Comparison of ENCODE assay signal across 12 cellular contexts in genomic region chr1:155013632-155014031, GRCh38. TPM values are rescaled to one million over a fixed set of nuclear protein-coding genes. Genes with fewer than 3 reads are reported as not detected.
DNase-seq lines count a peak whose midpoint lies in the region; ATAC-seq and TF ChIP-seq lines count a peak whose summit lies in the region.
"Had no signal": no experiment of that assay in that cellular context is flagged by ENCODE, and none has a peak within 500 bp of the region (broad histone marks: within the 10 kb centered on the region; RNA-seq: fewer than 3 reads in every experiment).

No MANE protein-coding gene starts in this region.

- POLR2A ChIA-PET in CD8-positive, alpha-beta memory T cell (lab: Charles Lee) = interaction anchor here (0.7 kb wide), 1 partner anchor 14 kb away, joined by 4 read pairs; no protein-coding TSS in a partner anchor
- POLR2A ChIA-PET in WTC11 (lab: Charles Lee) = no interaction called here

- H3K36me3 Mint-ChIP-seq in CD8-positive, alpha-beta memory T cell = peaks cover 0 to 13% (median 0%) of the 10 kb centered on the region in 3 donors
- H3K36me3 Mint-ChIP-seq in WTC11 = peaks cover 8% of the 10 kb centered on the region; the same call in 1 of the 2 replicates

- no peaks in the 10 kb centered on the region for H3K27me3 ChIP-seq in CD8-positive, alpha-beta memory T cell (ENCODE audit: insufficient read depth, low read length, poor library complexity, severe bottlenecking)
- H3K27me3 ChIP-seq in colonic mucosa = no peaks in the 10 kb centered on the region
- H3K27me3 ChIP-seq in skeletal muscle tissue (ENCODE audit: control insufficient read depth in 3 of 3, insufficient read depth in 3 of 3, low read length in 3 of 3) = no peaks in the 10 kb centered on the region

- H3K4me1 ChIP-seq in CD8-positive, alpha-beta memory T cell (ENCODE audit: insufficient read depth, low read length) = peaks cover 89% of the 10 kb centered on the region
- H3K4me1 ChIP-seq in colonic mucosa (peaks cover 51% of the 10 kb centered on the region), skeletal muscle tissue (ENCODE audit: control insufficient read depth in 3 of 3, insufficient read depth in 3 of 3, low read length in 3 of 3) (peaks cover 36 to 74% (median 53%) of the 10 kb centered on the region in 3 donors)

- H3K27ac ChIP-seq in CD8-positive, alpha-beta memory T cell (ENCODE audit: low read depth, low read length) = peak overlapping the region; percentile 38
- H3K27ac ChIP-seq in colonic mucosa (peak overlapping the region; percentile 94), skeletal muscle tissue (ENCODE audit: low read depth, low read length) (peak overlapping the region; percentile 44)

- ATAC-seq in WTC11 = no peak
- ATAC-seq: activated CD4-positive, CD25-positive, alpha-beta regulatory T cell treated with anti-CD3 and anti-CD28 coated beads, Interleukin-2, amount 50 U/mL, for 24 hours had no signal

- no peaks in the 10 kb centered on the region for H3K27me3 Mint-ChIP-seq in CD8-positive, alpha-beta memory T cell
- H3K27me3 Mint-ChIP-seq in WTC11 (ENCODE audit: low read depth) = no peaks in the 10 kb centered on the region
- H3K27me3 Mint-ChIP-seq: progenitor cell of endocrine pancreas had no signal

- no peaks in the 10 kb centered on the region for H3K9me3 ChIP-seq in CD8-positive, alpha-beta memory T cell (ENCODE audit: low read length)
- no peaks in the 10 kb centered on the region for H3K9me3 ChIP-seq in colonic mucosa
- no peaks in the 10 kb centered on the region for H3K9me3 ChIP-seq in skeletal muscle tissue (ENCODE audit: control insufficient read depth in 3 of 3, low read length in 3 of 3)

- H3K27ac Mint-ChIP-seq in CD8-positive, alpha-beta memory T cell = peak overlapping the region; percentile 78 to 93 (median 86)
- H3K27ac Mint-ChIP-seq in WTC11 = no peak overlapping the region

- H3K4me3 Mint-ChIP-seq in CD8-positive, alpha-beta memory T cell = peak overlapping the region in 4 of 7 donors; percentile 41 to 71 (median 50)
- H3K4me3 Mint-ChIP-seq in WTC11 = no peak overlapping the region

- peaks cover 12% of the 10 kb centered on the region for H3K36me3 ChIP-seq in CD8-positive, alpha-beta memory T cell (ENCODE audit: insufficient read depth, low read length)
- H3K36me3 ChIP-seq in colonic mucosa (peaks cover 13% of the 10 kb centered on the region), skeletal muscle tissue (ENCODE audit: control insufficient read depth in 3 of 3, insufficient read depth in 3 of 3, low read length in 3 of 3) (peaks cover 12 to 21% (median 13%) of the 10 kb centered on the region in 3 donors)

- peak overlapping the region in 1 of 2 donors; percentile 80 for H3K9ac ChIP-seq in colonic mucosa (ENCODE audit: low read depth in 2 of 2, low read length in 2 of 2)
- no peak overlapping the region for H3K9ac ChIP-seq in skeletal muscle tissue (ENCODE audit: low read depth in 1 of 3, low read length in 3 of 3)

- peak overlapping the region; percentile 51 for H3K4me3 ChIP-seq in CD8-positive, alpha-beta memory T cell (ENCODE audit: low read length)
- no peak overlapping the region for H3K4me3 ChIP-seq in colonic mucosa
- H3K4me3 ChIP-seq in skeletal muscle tissue (ENCODE audit: low read length in 3 of 3) = no peak overlapping the region

- H3K9me3 Mint-ChIP-seq in CD8-positive, alpha-beta memory T cell = no peaks in the 10 kb centered on the region
- H3K9me3 Mint-ChIP-seq in WTC11 = no peaks in the 10 kb centered on the region

- DNase-seq in CD8-positive, alpha-beta memory T cell = peak in 1 of 5 donors; percentile 54
- peak in 3 of 5 donors; percentile 36 to 55 (median 53) for DNase-seq in T-helper 1 cell
- peak; percentile 38 for DNase-seq in colonic mucosa
- DNase-seq in retina = no peak
- DNase-seq in occipital lobe (lab: John Stamatoyannopoulos, UW) = no peak
- no peak for DNase-seq in WTC11 (ENCODE audit: low spot score)
- DNase-seq: NCI-H2081 had no signal

- TF ChIP-seq CTCF in colonic mucosa (IDR thresholded peaks at IDR 0.05) = no peak
- TF ChIP-seq CTCF in WTC11 (IDR thresholded peaks at IDR 0.05) = no peak

- intact Hi-C loops in colonic mucosa (cut with DNase I) = no loop called here

- CTCF ChIA-PET in CD8-positive, alpha-beta memory T cell (lab: Charles Lee) = interaction anchor here (1.0 to 16.7 kb wide), 4 partner anchors 15 to 52 kb away, joined by 3 to 207 read pairs (median 4); partner anchors contain the start of genes CKS1B, LENEP, PYGO2 and ZBTB7B
- CTCF ChIA-PET in WTC11 (lab: Charles Lee) = interaction anchor here (1.0 to 6.8 kb wide), 7 partner anchors 12 to 72 kb away, joined by 4 to 73 read pairs (median 18); partner anchors contain the start of genes EFNA4, LENEP and ZBTB7B

- H3K4me1 Mint-ChIP-seq in CD8-positive, alpha-beta memory T cell = peaks cover 59 to 83% (median 74%) of the 10 kb centered on the region in 3 donors
- H3K4me1 Mint-ChIP-seq in WTC11 = peaks cover 49% of the 10 kb centered on the region

TF ChIP-seq in WTC11, 78 proteins besides CTCF, POLR2A, EP300 and RAD21:
- no peak for TF ChIP-seq KAT7 (CRISPR knock-in tag; IDR thresholded peaks at IDR 0.05; ENCODE audit: borderline replicate concordance)
- no peak for TF ChIP-seq CREM (CRISPR knock-in tag; IDR thresholded peaks at IDR 0.05)
- no peak for TF ChIP-seq ZNF317 (CRISPR knock-in tag; IDR thresholded peaks at IDR 0.05; ENCODE audit: borderline replicate concordance, low read depth)
- no peak for TF ChIP-seq USF2 (CRISPR knock-in tag; IDR thresholded peaks at IDR 0.05)
- TF ChIP-seq CBFB (CRISPR knock-in tag; IDR thresholded peaks at IDR 0.05; ENCODE audit: low read depth) = no peak
- no peak for TF ChIP-seq ZNF232 (CRISPR knock-in tag; IDR thresholded peaks at IDR 0.05)
- TF ChIP-seq NFATC4 (CRISPR knock-in tag; IDR thresholded peaks at IDR 0.05) = no peak
- no peak for TF ChIP-seq ATF2 (CRISPR knock-in tag; IDR thresholded peaks at IDR 0.05; ENCODE audit: borderline replicate concordance, low read depth)

RNA-seq across cellular contexts. Expression of gene ZBTB7B, which starts 11.0 kb away (rescaled TPM):
- total RNA-seq in CD8-positive, alpha-beta memory T cell = 10 to 100 TPM; 33.2 to 34.7 TPM
- polyA plus RNA-seq in CD8-positive, alpha-beta memory T cell = 3.3 TPM
- total RNA-seq in colonic mucosa (100 to 1,000 TPM; 185 to 205 TPM), skeletal muscle tissue (7.8 TPM), occipital lobe (1.7 TPM), WTC11 (2021) (29.8 to 32.1 TPM (median 31.5 TPM) in 3 replicates)

RNA-seq across cellular contexts. Expression of gene DCST2, which starts 19.9 kb away (rescaled TPM):
- total RNA-seq in CD8-positive, alpha-beta memory T cell = under 1 TPM; 0.09 to 0.16 TPM
- polyA plus RNA-seq in CD8-positive, alpha-beta memory T cell = not detected
- total RNA-seq in colonic mucosa = 1 to 10 TPM; 1.7 to 1.9 TPM
- not detected for total RNA-seq in skeletal muscle tissue
- 0.16 TPM for total RNA-seq in occipital lobe
- total RNA-seq in WTC11 (2021) = 0.83 to 1.8 TPM (median 1.6 TPM) in 3 replicates
- total RNA-seq: fibroblast of villous mesenchyme had no signal

RNA-seq across cellular contexts. Expression of gene DCST1, which starts 20.0 kb away (rescaled TPM):
- total RNA-seq in CD8-positive, alpha-beta memory T cell = not detected
- polyA plus RNA-seq in CD8-positive, alpha-beta memory T cell = not detected
- not detected for total RNA-seq in colonic mucosa
- total RNA-seq in skeletal muscle tissue = not detected
- not detected for total RNA-seq in occipital lobe
- total RNA-seq in WTC11 (2021) = 0.15 TPM in 1 of 3 replicates, not detected in the others
- total RNA-seq: bronchial epithelial cell, fibroblast of villous mesenchyme, progenitor cell of endocrine pancreas had no signal

RNA-seq across cellular contexts. Expression of gene LENEP, which starts 20.2 kb away (rescaled TPM):
- under 1 TPM; 0.62 to 0.72 TPM for total RNA-seq in CD8-positive, alpha-beta memory T cell
- polyA plus RNA-seq in CD8-positive, alpha-beta memory T cell = not detected
- total RNA-seq in colonic mucosa (not detected), skeletal muscle tissue (not detected), occipital lobe (2.7 TPM), WTC11 (2021) (0.48 to 1.2 TPM in 2 of 3 replicates, not detected in the other)
- total RNA-seq: bronchial epithelial cell had no signal

RNA-seq across cellular contexts. Expression of gene FLAD1, which starts 30.5 kb away (rescaled TPM):
- total RNA-seq in CD8-positive, alpha-beta memory T cell = 10 to 100 TPM; 73.7 to 76.3 TPM
- polyA plus RNA-seq in CD8-positive, alpha-beta memory T cell = 51.2 TPM
- total RNA-seq in colonic mucosa (10 to 100 TPM; 28.2 to 46.1 TPM), skeletal muscle tissue (16.2 TPM), occipital lobe (17.2 TPM), WTC11 (2021) (71.1 to 88.3 TPM (median 71.2 TPM) in 3 replicates)

Comparison
In these comparisons a context has a peak if more than half of its experiments do, and no peak if none do; other contexts are left out.
1. DNase-seq: peak in T-helper 1 cell (3 of 5) and colonic mucosa (single experiment); none in retina (single experiment), occipital lobe (single experiment) and WTC11 (single experiment).
2. H3K27ac ChIP-seq: peak in every context shown above with its lines; median percentile 94 in colonic mucosa; 44 in skeletal muscle tissue; 38 in CD8-positive, alpha-beta memory T cell.